ENCODE assay signal across 12 cellular contexts in genomic region chr14:21072781-21073339, GRCh38. TPM values are rescaled to one million over a fixed set of nuclear protein-coding genes. Genes with fewer than 3 reads are reported as not detected.
DNase-seq lines count a peak whose midpoint lies in the region; ATAC-seq and TF ChIP-seq lines count a peak whose summit lies in the region.
"Had no signal": no experiment of that assay in that cellular context is flagged by ENCODE, and none has a peak within 500 bp of the region (broad histone marks: within the 10 kb centered on the region; RNA-seq: fewer than 3 reads in every experiment).

No MANE protein-coding gene starts in this region.

- H3K9ac ChIP-seq in skeletal muscle tissue (ENCODE audit: low read depth in 1 of 3, low read length in 3 of 3), result peak overlapping the region in 1 of 3 donors; percentile 36

- no peak overlapping the region for H3K4me3 ChIP-seq in skeletal muscle tissue (ENCODE audit: low read length in 3 of 3)

- H3K9me3 ChIP-seq in skeletal muscle tissue (ENCODE audit: control insufficient read depth in 3 of 3, low read length in 3 of 3), result no peaks in the 10 kb centered on the region

- no peak for ATAC-seq in WTC11
- ATAC-seq: Panc1 had no signal

- H3K9me3 Mint-ChIP-seq in WTC11, result no peaks in the 10 kb centered on the region
- H3K9me3 Mint-ChIP-seq in activated naive CD4-positive, alpha-beta T cell treated with anti-CD3 and anti-CD28 coated beads for 36 hours, result no peaks in the 10 kb centered on the region
- H3K9me3 Mint-ChIP-seq: activated naive CD4-positive, alpha-beta T cell treated with anti-CD3 and anti-CD28 coated beads, Interleukin-2, amount 10 ng/mL, durations not matched to agents 7 days and 5 days had no signal

- intact Hi-C loops in activated naive CD4-positive, alpha-beta T cell treated with anti-CD3 and anti-CD28 coated beads for 36 hours (cut with micrococcal nuclease), result no loop called here

- no peaks in the 10 kb centered on the region for H3K27me3 Mint-ChIP-seq in WTC11 (ENCODE audit: low read depth)
- peaks cover 47% of the 10 kb centered on the region for H3K27me3 Mint-ChIP-seq in activated naive CD4-positive, alpha-beta T cell treated with anti-CD3 and anti-CD28 coated beads for 36 hours (ENCODE audit: low read depth)

- CTCF ChIA-PET in WTC11 (lab: Charles Lee), result interaction anchor here (2.5 to 4.6 kb wide), 5 partner anchors 20 to 59 kb away, joined by 12 to 165 read pairs (median 94); partner anchors contain the start of genes TMEM253 and ZNF219
- CTCF ChIA-PET in activated naive CD4-positive, alpha-beta T cell treated with anti-CD3 and anti-CD28 coated beads for 36 hours (lab: Charles Lee), result interaction anchor here (0.7 to 5.8 kb wide), 6 partner anchors 14 to 238 kb away, joined by 3 to 60 read pairs (median 19); no protein-coding TSS in a partner anchor

- H3K27ac Mint-ChIP-seq in WTC11, result no peak overlapping the region
- no peak overlapping the region for H3K27ac Mint-ChIP-seq in activated naive CD4-positive, alpha-beta T cell treated with anti-CD3 and anti-CD28 coated beads for 36 hours
- H3K27ac Mint-ChIP-seq: activated naive CD4-positive, alpha-beta T cell treated with anti-CD3 and anti-CD28 coated beads, Interleukin-2, amount 10 ng/mL, durations not matched to agents 7 days and 5 days had no signal

- no peak for TF ChIP-seq CTCF in GM13977 (IDR thresholded peaks at IDR 0.05; ENCODE audit: extremely low read depth, insufficient read depth, missing control alignments)
- no peak for TF ChIP-seq CTCF in WTC11 (IDR thresholded peaks at IDR 0.05)

- in situ Hi-C loops in GM13977 (cut with MboI; ENCODE audit: low pct_unique_long_range_greater_than_20kb, low sequenced_read_pairs, unreplicated experiment), result no loop called here

- peaks cover 33 to 39% (median 34%) of the 10 kb centered on the region in 3 donors for H3K36me3 ChIP-seq in skeletal muscle tissue (ENCODE audit: control insufficient read depth in 3 of 3, insufficient read depth in 3 of 3, low read length in 3 of 3)

- peaks cover 24% of the 10 kb centered on the region for H3K4me1 Mint-ChIP-seq in WTC11
- peaks cover 29% of the 10 kb centered on the region for H3K4me1 Mint-ChIP-seq in activated naive CD4-positive, alpha-beta T cell treated with anti-CD3 and anti-CD28 coated beads for 36 hours (ENCODE audit: low read depth)

- no peaks in the 10 kb centered on the region for H3K27me3 ChIP-seq in layer of hippocampus (ENCODE audit: control insufficient read depth, insufficient read depth, low read length)
- no peaks in the 10 kb centered on the region for H3K27me3 ChIP-seq in skeletal muscle tissue (ENCODE audit: control insufficient read depth in 3 of 3, insufficient read depth in 3 of 3, low read length in 3 of 3)

- peak overlapping the region; percentile 89 for H3K4me3 Mint-ChIP-seq in WTC11
- H3K4me3 Mint-ChIP-seq in activated naive CD4-positive, alpha-beta T cell treated with anti-CD3 and anti-CD28 coated beads for 36 hours, result no peak overlapping the region
- H3K4me3 Mint-ChIP-seq: activated naive CD4-positive, alpha-beta T cell treated with anti-CD3 and anti-CD28 coated beads, Interleukin-2, amount 10 ng/mL, durations not matched to agents 7 days and 5 days had no signal

- H3K36me3 Mint-ChIP-seq in WTC11, result peaks cover 40% of the 10 kb centered on the region
- H3K36me3 Mint-ChIP-seq in activated naive CD4-positive, alpha-beta T cell treated with anti-CD3 and anti-CD28 coated beads for 36 hours (ENCODE audit: low read depth), result no peaks in the 10 kb centered on the region
- H3K36me3 Mint-ChIP-seq: activated naive CD4-positive, alpha-beta T cell treated with anti-CD3 and anti-CD28 coated beads, Interleukin-2, amount 10 ng/mL, durations not matched to agents 7 days and 5 days had no signal

- DNase-seq in GM13977 (ENCODE audit: low spot score) (peak; percentile 23), WTC11 (ENCODE audit: low spot score) (no peak), AG20443 (ENCODE audit: low spot score) (no peak), SKM-1 (lab: John Stamatoyannopoulos, UW; ENCODE audit: unreplicated experiment) (no peak)
- DNase-seq in activated naive CD4-positive, alpha-beta T cell treated with anti-CD3 and anti-CD28 coated beads for 36 hours, result no peak
- DNase-seq in activated CD4-positive, alpha-beta T cell treated with anti-CD3 and anti-CD28 coated beads, Interleukin-2, amount 50 U/mL, for 4 hours, result no peak
- DNase-seq: activated naive CD4-positive, alpha-beta T cell treated with anti-CD3 and anti-CD28 coated beads, Interleukin-2, amount 10 ng/mL, durations not matched to agents 7 days and 5 days; DMS 273 treated with DMSO at 0.1 percent for 48 hours; NCI-H2081 had no signal

- H3K4me1 ChIP-seq in skeletal muscle tissue (ENCODE audit: control insufficient read depth in 3 of 3, insufficient read depth in 3 of 3, low read length in 3 of 3), result peaks cover 32 to 41% (median 33%) of the 10 kb centered on the region in 3 donors

- H3K27ac ChIP-seq in layer of hippocampus (ENCODE audit: low read depth, low read length) (peak overlapping the region; percentile 9), skeletal muscle tissue (ENCODE audit: low read depth, low read length) (peak overlapping the region; percentile 89)

- POLR2A ChIA-PET in WTC11 (lab: Charles Lee), result interaction anchor here (0.5 to 3.0 kb wide), 4 partner anchors 13 to 22 kb away, joined by 3 to 74 read pairs (median 15); no protein-coding TSS in a partner anchor

TF ChIP-seq in WTC11, 78 proteins besides CTCF, POLR2A, EP300 and RAD21 (continues in another document):
- TF ChIP-seq ETV6 (CRISPR knock-in tag; IDR thresholded peaks at IDR 0.05), result no peak
- TF ChIP-seq ZNF512 (CRISPR knock-in tag; IDR thresholded peaks at IDR 0.05; ENCODE audit: borderline replicate concordance), result no peak
- TF ChIP-seq ERG (CRISPR knock-in tag; IDR thresholded peaks at IDR 0.05), result no peak
- no peak for TF ChIP-seq ZNF423 (CRISPR knock-in tag; IDR thresholded peaks at IDR 0.05)
- no peak for TF ChIP-seq ZMAT4 (CRISPR knock-in tag; IDR thresholded peaks at IDR 0.05)
- TF ChIP-seq E2F4 (CRISPR knock-in tag; IDR thresholded peaks at IDR 0.05; ENCODE audit: borderline replicate concordance, low read depth), result no peak
- no peak for TF ChIP-seq NFYB (CRISPR knock-in tag; conservative IDR thresholded peaks at IDR 0.05; ENCODE audit: low read depth)
- no peak for TF ChIP-seq JAZF1 (CRISPR knock-in tag; IDR thresholded peaks at IDR 0.05)

RNA-seq across cellular contexts. Expression of gene ARHGEF40, which starts 2.8 kb away (rescaled TPM):
- 58.6 to 74.2 TPM (median 58.8 TPM) in 3 replicates for total RNA-seq in WTC11 (2021)
- total RNA-seq in skeletal muscle tissue, result 32.4 TPM
- total RNA-seq in activated naive CD4-positive, alpha-beta T cell treated with anti-CD3 and anti-CD28 coated beads for 36 hours, result not detected

RNA-seq across cellular contexts. Expression of gene RNASE8, which starts 15.2 kb away (rescaled TPM):
- total RNA-seq in WTC11 (2021) (not detected in 3 replicates), skeletal muscle tissue (not detected)
- not detected for total RNA-seq in activated naive CD4-positive, alpha-beta T cell treated with anti-CD3 and anti-CD28 coated beads for 36 hours

RNA-seq across cellular contexts. Expression of gene ZNF219, which starts 25.6 kb away (rescaled TPM):
- total RNA-seq in WTC11 (2021) (149 to 154 TPM (median 149 TPM) in 3 replicates), skeletal muscle tissue (5.2 TPM)
- 1 to 10 TPM; 8.3 to 9.2 TPM for total RNA-seq in activated naive CD4-positive, alpha-beta T cell treated with anti-CD3 and anti-CD28 coated beads for 36 hours

RNA-seq across cellular contexts. Expression of gene TMEM253, which starts 28.0 kb away (rescaled TPM):
- 1.7 to 2.2 TPM (median 1.9 TPM) in 3 replicates for total RNA-seq in WTC11 (2021)
- total RNA-seq in skeletal muscle tissue, result not detected
- total RNA-seq in activated naive CD4-positive, alpha-beta T cell treated with anti-CD3 and anti-CD28 coated beads for 36 hours, result not detected

RNA-seq across cellular contexts. Expression of gene RNASE7, which starts 30.7 kb away (rescaled TPM):
- not detected in 3 replicates for total RNA-seq in WTC11 (2021)
- not detected for total RNA-seq in skeletal muscle tissue
- not detected for total RNA-seq in activated naive CD4-positive, alpha-beta T cell treated with anti-CD3 and anti-CD28 coated beads for 36 hours

Comparison
In these comparisons a context has a peak if more than half of its experiments do, and no peak if none do; other contexts are left out.
1. RNA of gene ARHGEF40, which starts 2.8 kb away (total RNA-seq): 58.6 to 74.2 TPM in WTC11 and 32.4 TPM in skeletal muscle tissue (single experiment); not detected in activated naive CD4-positive, alpha-beta T cell treated with anti-CD3 and anti-CD28 coated beads for 36 hours; every median in the first group is over 10 times any median in the second.
2. RNA of gene ZNF219, which starts 25.6 kb away (total RNA-seq): 149 to 154 TPM in WTC11; 8.3 to 9.2 TPM in activated naive CD4-positive, alpha-beta T cell treated with anti-CD3 and anti-CD28 coated beads for 36 hours and 5.2 TPM in skeletal muscle tissue (single experiment); every median in the first group is over 10 times any median in the second.